In the genomic region with DNA sequence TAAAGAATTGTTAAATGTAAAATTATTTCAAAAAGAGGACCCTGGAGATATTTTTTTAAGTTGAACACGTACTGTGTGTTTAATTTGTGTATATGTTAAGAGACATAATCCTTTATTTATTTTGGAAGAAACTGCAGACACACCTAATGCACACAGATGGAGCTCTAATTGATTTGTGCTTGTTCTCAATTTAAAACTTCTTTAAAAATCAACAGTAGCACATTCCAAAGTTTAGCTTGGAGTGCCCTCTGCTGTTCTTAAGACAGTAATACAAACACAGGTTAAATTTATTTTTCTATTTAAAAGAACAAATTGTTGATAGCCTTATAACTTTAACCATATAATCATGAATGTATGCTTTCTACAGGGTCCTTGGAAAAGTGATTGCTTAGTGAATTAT, we compare ENCODE assay signal across 9 cellular contexts.
DNase-seq lines count a peak whose midpoint lies in the region; ATAC-seq, FAIRE-seq and TF ChIP-seq lines count a peak whose summit lies in the region.
"Had no signal": no experiment of that assay in that cellular context is flagged by ENCODE, and none has a peak within 500 bp of the region (broad histone marks: within the 10 kb centered on the region; RNA-seq: fewer than 3 reads in every experiment).

No MANE protein-coding gene starts in this region.

- no peak overlapping the region for H3K27ac Mint-ChIP-seq in neural crest cell (ENCODE audit: unreplicated experiment)
- H3K27ac Mint-ChIP-seq: stimulated activated naive CD8-positive, alpha-beta T cell treated with anti-CD3 and anti-CD28 coated beads, Interleukin-15, Interleukin-2, amounts not matched to agents 100 ng/mL and 50 ng/mL, for 24 hours had no signal

- no peaks in the 10 kb centered on the region for H3K9me3 ChIP-seq in A549

- ATAC-seq in A549 (peak in 1 of 2 experiments; percentile 39; a peak in 1 of 6 replicates), GM19463 (IDR thresholded peaks at IDR 0.05; ENCODE audit: unreplicated experiment) (peak; percentile 45), GM18907 (IDR thresholded peaks at IDR 0.05; ENCODE audit: unreplicated experiment) (no peak)

- FAIRE-seq in A549 (lab: Jason Lieb, UNC): peak; percentile 79

- no peaks in the 10 kb centered on the region for H3K4me1 ChIP-seq in A549

- peaks cover 4% of the 10 kb centered on the region for H3K4me1 Mint-ChIP-seq in neural crest cell

- H3K27ac ChIP-seq in A549: no peak overlapping the region

- no peak overlapping the region for H3K4me3 Mint-ChIP-seq in neural crest cell
- H3K4me3 Mint-ChIP-seq: stimulated activated naive CD8-positive, alpha-beta T cell treated with anti-CD3 and anti-CD28 coated beads, Interleukin-15, Interleukin-2, amounts not matched to agents 100 ng/mL and 50 ng/mL, for 24 hours had no signal

- H3K4me2 ChIP-seq in A549: no peak overlapping the region

- TF ChIP-seq EP300 in A549 (IDR thresholded peaks at IDR 0.05): no peak

- WGBS in A549 (ENCODE audit: missing lambda C conversion rate): 2% methylated on average over 1 of the region's 1 CpG

- CTCF ChIA-PET in A549 (lab: Yijun Ruan, JAX): interaction anchor here (0.7 to 2.3 kb wide), 13 partner anchors 9 to 1222 kb away, joined by 3 to 8 read pairs (median 4); no protein-coding TSS in a partner anchor

- H3K4me3 ChIP-seq in A549 (no peak overlapping the region), choroid plexus epithelial cell (ENCODE audit: low read depth, low read length) (no peak overlapping the region)

- POLR2A ChIA-PET in A549 (lab: Yijun Ruan, JAX): no interaction called here

- peaks cover 3% of the 10 kb centered on the region for H3K36me3 Mint-ChIP-seq in neural crest cell (ENCODE audit: low read depth)

- TF ChIP-seq POLR2A in A549 (IDR thresholded peaks at IDR 0.05; ENCODE audit: low read length): no peak

- peaks cover 5% of the 10 kb centered on the region for H3K9me3 Mint-ChIP-seq in neural crest cell

- DNase-seq in A549 (ENCODE audit: low read depth in 1 of 2, low spot score in 1 of 2) (peak; percentile 20 to 50), NCI-H748 (lab: John Stamatoyannopoulos, UW; ENCODE audit: unreplicated experiment) (peak; percentile 87), choroid plexus epithelial cell (ENCODE audit: low read depth) (peak; percentile 72), neural crest cell (ENCODE audit: low read depth, low spot score) (no peak), CD1c-positive myeloid dendritic cell (ENCODE audit: extremely low spot score) (no peak), dedifferentiated amniotic fluid mesenchymal stem cell (ENCODE audit: extremely low spot score) (no peak)

- H3K27me3 Mint-ChIP-seq in neural crest cell (ENCODE audit: low read depth): peaks cover 2% of the 10 kb centered on the region
- H3K27me3 Mint-ChIP-seq: stimulated activated naive CD8-positive, alpha-beta T cell treated with anti-CD3 and anti-CD28 coated beads, Interleukin-15, Interleukin-2, amounts not matched to agents 100 ng/mL and 50 ng/mL, for 24 hours had no signal

- TF ChIP-seq CTCF in A549 (IDR thresholded peaks at IDR 0.05) (peak; percentile 70), choroid plexus epithelial cell (conservative IDR thresholded peaks at IDR 0.05; ENCODE audit: low read depth, low read length) (peak; percentile 61), neural crest cell (conservative IDR thresholded peaks at IDR 0.05) (peak; percentile 89)

- peak; percentile 81 to 83 for TF ChIP-seq RAD21 in A549 (conservative IDR thresholded peaks at IDR 0.05 in 1 of 2, IDR thresholded peaks at IDR 0.05 in 1 of 2)

TF ChIP-seq in A549, 52 proteins besides CTCF, POLR2A, EP300 and RAD21:
- peak; percentile 65 for TF ChIP-seq SMC3 (IDR thresholded peaks at IDR 0.05)
- TF ChIP-seq, protein P1, sequence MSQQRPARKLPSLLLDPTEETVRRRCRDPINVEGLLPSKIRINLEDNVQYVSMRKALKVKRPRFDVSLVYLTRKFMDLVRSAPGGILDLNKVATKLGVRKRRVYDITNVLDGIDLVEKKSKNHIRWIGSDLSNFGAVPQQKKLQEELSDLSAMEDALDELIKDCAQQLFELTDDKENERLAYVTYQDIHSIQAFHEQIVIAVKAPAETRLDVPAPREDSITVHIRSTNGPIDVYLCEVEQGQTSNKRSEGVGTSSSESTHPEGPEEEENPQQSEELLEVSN (IDR thresholded peaks at IDR 0.05; ENCODE audit: borderline replicate concordance, low read depth): no peak

Comparison
In these comparisons a context has a peak if more than half of its experiments do, and no peak if none do; other contexts are left out.
1. DNase-seq: peak in A549 (2 of 2), NCI-H748 (single experiment) and choroid plexus epithelial cell (single experiment); none in neural crest cell (single experiment), CD1c-positive myeloid dendritic cell (single experiment) and dedifferentiated amniotic fluid mesenchymal stem cell (single experiment).
2. Peak in every context shown above with its lines, with median percentiles within 50 percentile points of each other: CTCF ChIP-seq.